ENCODE assay signal across 8 cellular contexts in the genomic region with DNA sequence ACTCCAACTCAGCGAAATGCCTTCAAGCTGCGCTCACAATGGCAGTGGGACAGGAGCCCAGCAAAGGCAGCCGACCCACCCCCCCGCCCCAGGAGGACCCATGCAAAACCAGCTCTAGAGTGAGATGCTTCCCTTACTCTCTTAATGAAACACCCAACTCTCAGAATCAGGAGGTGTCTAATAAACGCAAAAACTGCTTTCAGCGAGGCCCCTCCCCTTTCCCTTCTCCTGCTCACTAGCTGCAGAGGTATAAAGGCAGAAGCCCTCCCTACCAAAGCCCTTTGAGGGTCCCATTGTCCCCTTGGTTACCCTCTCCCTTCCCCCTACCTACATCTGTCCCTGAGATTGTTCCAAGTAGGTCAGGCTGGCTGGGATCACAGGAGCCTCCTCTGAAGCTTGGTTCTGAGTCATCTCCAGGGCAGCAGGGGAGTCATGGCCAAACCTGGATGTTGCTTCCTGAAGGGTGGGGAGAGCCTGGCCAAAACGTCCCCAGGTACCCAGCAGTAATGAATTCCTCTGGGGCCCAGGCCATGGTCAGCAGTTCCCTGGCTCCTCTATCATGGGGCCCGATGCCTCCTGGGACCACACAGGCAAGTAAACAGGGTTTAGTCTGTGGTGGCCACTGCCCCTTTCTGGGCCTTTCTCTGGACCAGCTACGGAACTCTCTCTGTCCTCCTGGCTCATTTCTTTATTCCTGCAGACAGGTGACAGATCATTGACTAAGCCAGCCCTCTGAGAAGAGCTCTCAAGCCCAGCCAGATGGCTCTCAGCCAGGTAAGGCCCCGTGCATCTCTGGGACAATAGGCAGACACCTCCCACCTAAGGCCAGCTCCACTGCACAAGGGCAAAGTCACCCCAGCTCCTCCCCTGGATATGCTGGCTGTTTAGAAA. TPM values are rescaled to one million over a fixed set of nuclear protein-coding genes. Genes with fewer than 3 reads are reported as not detected.
A peak's percentile ranks its signal among the peaks of the same experiment; 100 is the strongest.
DNase-seq lines count a peak whose midpoint lies in the region; ATAC-seq and TF ChIP-seq lines count a peak whose summit lies in the region.

No MANE protein-coding gene starts in this region.

- peaks cover 3% of the 10 kb centered on the region for H3K36me3 Mint-ChIP-seq in activated CD4-positive, alpha-beta T cell treated with anti-CD3 and anti-CD28 coated beads, Interleukin-2, amount 10 ng/mL, durations not matched to agents 7 days and 5 days (ENCODE audit: low read depth)

- peak overlapping the region; percentile 90 for H3K27ac Mint-ChIP-seq in activated CD4-positive, alpha-beta T cell treated with anti-CD3 and anti-CD28 coated beads, Interleukin-2, amount 10 ng/mL, durations not matched to agents 7 days and 5 days

- no peak for TF ChIP-seq POLR2A in body of pancreas (IDR thresholded peaks at IDR 0.05)

- CTCF ChIA-PET in activated CD4-positive, alpha-beta T cell treated with anti-CD3 and anti-CD28 coated beads, Interleukin-2, amount 10 ng/mL, durations not matched to agents 7 days and 5 days (lab: Charles Lee), result interaction anchor here (0.6 to 1.5 kb wide), 3 partner anchors 8 to 74 kb away, joined by 3 to 4 read pairs (median 4); a partner anchor contains a TSS

- WGBS in body of pancreas, 2 donors, result 41 to 59% methylated on average over 6 to 10 of the region's 10 CpGs

- H3K4me3 Mint-ChIP-seq in activated CD4-positive, alpha-beta T cell treated with anti-CD3 and anti-CD28 coated beads, Interleukin-2, amount 10 ng/mL, durations not matched to agents 7 days and 5 days, result peak overlapping the region; percentile 61

- TF ChIP-seq CTCF in body of pancreas (IDR thresholded peaks at IDR 0.05), result no peak
- no peak for TF ChIP-seq CTCF in left lung (IDR thresholded peaks at IDR 0.05)
- TF ChIP-seq CTCF in upper lobe of right lung (IDR thresholded peaks at IDR 0.05), result no peak

- no peak for DNase-seq in activated CD4-positive, alpha-beta T cell treated with anti-CD3 and anti-CD28 coated beads, Interleukin-2, amount 10 ng/mL, durations not matched to agents 7 days and 5 days
- DNase-seq in activated CD4-positive, alpha-beta T cell treated with anti-CD3 and anti-CD28 coated beads, Interleukin-2, amount 50 U/mL, for 1 hour, result no peak
- DNase-seq in NCI-H345 (lab: John Stamatoyannopoulos, UW) (peak; percentile 91), body of pancreas (peak in 3 of 4 donors; percentile 40 to 41 (median 40)), left lung (peak in 1 of 2 donors; percentile 35), upper lobe of right lung (no peak)

- H3K4me1 Mint-ChIP-seq in activated CD4-positive, alpha-beta T cell treated with anti-CD3 and anti-CD28 coated beads, Interleukin-2, amount 10 ng/mL, durations not matched to agents 7 days and 5 days, result peaks cover 61% of the 10 kb centered on the region

- intact Hi-C loops in body of pancreas (cut with DNase I), result no loop called here
- intact Hi-C loops in left lung (cut with DNase I), result no loop called here
- intact Hi-C loops in upper lobe of right lung (cut with DNase I), result no loop called here

- H3K27me3 ChIP-seq in body of pancreas (no peaks in the 10 kb centered on the region), left lung (no peaks in the 10 kb centered on the region), upper lobe of right lung (no peaks in the 10 kb centered on the region)

- peaks cover 26% of the 10 kb centered on the region for H3K4me1 ChIP-seq in body of pancreas
- peaks cover 11 to 17% of the 10 kb centered on the region in 2 donors for H3K4me1 ChIP-seq in left lung
- peaks cover 13% of the 10 kb centered on the region for H3K4me1 ChIP-seq in upper lobe of right lung

- H3K9me3 ChIP-seq in body of pancreas (no peaks in the 10 kb centered on the region), left lung (no peaks in the 10 kb centered on the region), upper lobe of right lung (no peaks in the 10 kb centered on the region)

- H3K27me3 Mint-ChIP-seq in activated CD4-positive, alpha-beta T cell treated with anti-CD3 and anti-CD28 coated beads, Interleukin-2, amount 10 ng/mL, durations not matched to agents 7 days and 5 days, result no peaks in the 10 kb centered on the region

- ATAC-seq in body of pancreas, result peak; percentile 18
- ATAC-seq in left lung, result peak; percentile 41
- peak; percentile 8 for ATAC-seq in upper lobe of right lung
- ATAC-seq in HG02571 (IDR thresholded peaks at IDR 0.05; ENCODE audit: unreplicated experiment), result no peak
- no peak for ATAC-seq in HG03354 (IDR thresholded peaks at IDR 0.05; ENCODE audit: poor library complexity, severe bottlenecking, unreplicated experiment)

- no peaks in the 10 kb centered on the region for H3K9me3 Mint-ChIP-seq in activated CD4-positive, alpha-beta T cell treated with anti-CD3 and anti-CD28 coated beads, Interleukin-2, amount 10 ng/mL, durations not matched to agents 7 days and 5 days

- H3K36me3 ChIP-seq in body of pancreas (replicated peaks in 1 of 2; ENCODE audit: insufficient read depth in 1 of 2, low read depth in 2 of 2), result no peaks in the 10 kb centered on the region
- no peaks in the 10 kb centered on the region for H3K36me3 ChIP-seq in left lung
- no peaks in the 10 kb centered on the region for H3K36me3 ChIP-seq in upper lobe of right lung

- POLR2A ChIA-PET in activated CD4-positive, alpha-beta T cell treated with anti-CD3 and anti-CD28 coated beads, Interleukin-2, amount 10 ng/mL, durations not matched to agents 7 days and 5 days (lab: Charles Lee), result no interaction called here

- H3K4me3 ChIP-seq in body of pancreas (no peak overlapping the region), left lung (no peak overlapping the region), upper lobe of right lung (no peak overlapping the region)

- peak overlapping the region in 2 of 4 donors; percentile 9 to 26 for H3K27ac ChIP-seq in body of pancreas
- no peak overlapping the region for H3K27ac ChIP-seq in left lung
- no peak overlapping the region for H3K27ac ChIP-seq in upper lobe of right lung

RNA-seq across cellular contexts. Expression of a gene that starts 8.6 kb away (rescaled TPM):
- 1 to 10 TPM; 7.4 to 8.0 TPM for total RNA-seq in activated CD4-positive, alpha-beta T cell treated with anti-CD3 and anti-CD28 coated beads, Interleukin-2, amount 10 ng/mL, durations not matched to agents 7 days and 5 days
- total RNA-seq in body of pancreas, result 1 to 10 TPM; 1.3 to 7.6 TPM
- 1 to 10 TPM; 4.4 to 4.6 TPM for total RNA-seq in left lung
- total RNA-seq in upper lobe of right lung, result 4.7 TPM

Comparison
In these comparisons a context has a peak if more than half of its experiments do, and no peak if none do; other contexts are left out.
1. DNase-seq: peak in NCI-H345 (single experiment) and body of pancreas (3 of 4); none in activated CD4-positive, alpha-beta T cell treated with anti-CD3 and anti-CD28 coated beads, Interleukin-2, amount 10 ng/mL, durations not matched to agents 7 days and 5 days (single experiment), activated CD4-positive, alpha-beta T cell treated with anti-CD3 and anti-CD28 coated beads, Interleukin-2, amount 50 U/mL, for 1 hour (single experiment) and upper lobe of right lung (single experiment).
2. ATAC-seq: peak in body of pancreas (single experiment), left lung (single experiment) and upper lobe of right lung (single experiment); none in HG02571 (single experiment) and HG03354 (single experiment).